Comparison of ENCODE assay signal across 1 cellular context in the genomic region with DNA sequence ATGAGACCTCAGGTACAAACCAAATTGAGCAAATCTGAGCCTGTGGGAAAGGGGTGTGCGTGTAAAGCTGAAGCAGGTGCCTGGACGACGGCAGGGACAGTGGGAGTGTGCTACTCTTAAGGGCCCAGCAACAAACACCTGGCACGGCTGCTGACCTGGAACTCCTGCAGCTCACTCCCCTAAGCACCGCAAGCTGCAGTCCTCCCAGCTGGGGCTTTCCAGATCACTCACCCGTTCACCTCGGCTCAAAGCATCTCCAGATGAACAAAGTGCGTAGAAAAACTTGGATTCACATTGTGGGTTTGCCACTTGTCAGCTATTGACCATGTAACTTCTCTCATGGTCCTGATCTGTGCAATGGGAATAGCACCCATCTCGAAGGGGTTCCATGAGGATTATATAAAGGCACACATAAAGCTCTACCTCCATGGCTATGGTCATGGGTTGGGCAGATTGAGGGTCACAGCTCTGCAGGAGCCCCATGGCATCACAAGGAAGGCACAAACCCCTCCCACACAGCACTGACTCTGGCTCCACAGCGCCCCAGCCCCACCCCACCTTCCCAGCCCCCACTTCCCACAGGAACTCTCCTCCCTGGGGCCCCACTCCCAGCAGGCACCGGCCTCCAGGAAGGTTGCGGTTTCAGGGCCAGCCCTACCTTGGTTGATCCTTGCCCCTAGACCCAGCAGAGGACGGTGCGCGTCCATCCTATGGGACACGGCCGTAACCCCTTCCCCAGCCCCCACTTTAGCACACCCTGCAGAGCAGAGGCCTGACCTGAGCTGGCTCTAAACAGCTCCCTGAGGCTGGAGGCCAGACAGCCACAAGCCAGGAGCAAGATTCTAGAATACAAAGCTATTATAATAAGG.
TF ChIP-seq lines count a peak whose summit lies in the region.

No MANE protein-coding gene starts in this region.

TF ChIP-seq in HepG2, 621 proteins besides CTCF, POLR2A, EP300 and RAD21 (continued from another document and continues in another):
- TF ChIP-seq, protein P1, sequence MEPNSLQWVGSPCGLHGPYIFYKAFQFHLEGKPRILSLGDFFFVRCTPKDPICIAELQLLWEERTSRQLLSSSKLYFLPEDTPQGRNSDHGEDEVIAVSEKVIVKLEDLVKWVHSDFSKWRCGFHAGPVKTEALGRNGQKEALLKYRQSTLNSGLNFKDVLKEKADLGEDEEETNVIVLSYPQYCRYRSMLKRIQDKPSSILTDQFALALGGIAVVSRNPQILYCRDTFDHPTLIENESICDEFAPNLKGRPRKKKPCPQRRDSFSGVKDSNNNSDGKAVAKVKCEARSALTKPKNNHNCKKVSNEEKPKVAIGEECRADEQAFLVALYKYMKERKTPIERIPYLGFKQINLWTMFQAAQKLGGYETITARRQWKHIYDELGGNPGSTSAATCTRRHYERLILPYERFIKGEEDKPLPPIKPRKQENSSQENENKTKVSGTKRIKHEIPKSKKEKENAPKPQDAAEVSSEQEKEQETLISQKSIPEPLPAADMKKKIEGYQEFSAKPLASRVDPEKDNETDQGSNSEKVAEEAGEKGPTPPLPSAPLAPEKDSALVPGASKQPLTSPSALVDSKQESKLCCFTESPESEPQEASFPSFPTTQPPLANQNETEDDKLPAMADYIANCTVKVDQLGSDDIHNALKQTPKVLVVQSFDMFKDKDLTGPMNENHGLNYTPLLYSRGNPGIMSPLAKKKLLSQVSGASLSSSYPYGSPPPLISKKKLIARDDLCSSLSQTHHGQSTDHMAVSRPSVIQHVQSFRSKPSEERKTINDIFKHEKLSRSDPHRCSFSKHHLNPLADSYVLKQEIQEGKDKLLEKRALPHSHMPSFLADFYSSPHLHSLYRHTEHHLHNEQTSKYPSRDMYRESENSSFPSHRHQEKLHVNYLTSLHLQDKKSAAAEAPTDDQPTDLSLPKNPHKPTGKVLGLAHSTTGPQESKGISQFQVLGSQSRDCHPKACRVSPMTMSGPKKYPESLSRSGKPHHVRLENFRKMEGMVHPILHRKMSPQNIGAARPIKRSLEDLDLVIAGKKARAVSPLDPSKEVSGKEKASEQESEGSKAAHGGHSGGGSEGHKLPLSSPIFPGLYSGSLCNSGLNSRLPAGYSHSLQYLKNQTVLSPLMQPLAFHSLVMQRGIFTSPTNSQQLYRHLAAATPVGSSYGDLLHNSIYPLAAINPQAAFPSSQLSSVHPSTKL (CRISPR knock-in tag; IDR thresholded peaks at IDR 0.05): no peak
- TF ChIP-seq ZNF558 (CRISPR knock-in tag; IDR thresholded peaks at IDR 0.05; ENCODE audit: borderline replicate concordance) (no peak), ATRX (CRISPR knock-in tag; IDR thresholded peaks at IDR 0.05; ENCODE audit: borderline replicate concordance) (no peak), NKX3-1 (CRISPR knock-in tag; IDR thresholded peaks at IDR 0.05) (no peak), ZNF317 (CRISPR knock-in tag; IDR thresholded peaks at IDR 0.05) (no peak), EZH2 (conservative IDR thresholded peaks at IDR 0.05; ENCODE audit: low read depth, low read length) (no peak), DMAP1 (CRISPR knock-in tag; IDR thresholded peaks at IDR 0.05) (no peak), ELF4 (CRISPR knock-in tag; IDR thresholded peaks at IDR 0.05; ENCODE audit: borderline replicate concordance) (no peak), MEF2D (CRISPR knock-in tag; IDR thresholded peaks at IDR 0.05) (no peak), ZNF891 (CRISPR knock-in tag; IDR thresholded peaks at IDR 0.05) (peak; percentile 48; the same call in 1 of the 2 replicates), ISX (CRISPR knock-in tag; conservative IDR thresholded peaks at IDR 0.05) (no peak), HNF4A (CRISPR knock-in tag; IDR thresholded peaks at IDR 0.05) (peak; percentile 75), ZNF644 (CRISPR knock-in tag; IDR thresholded peaks at IDR 0.05; ENCODE audit: low read depth) (no peak), CENPT (CRISPR knock-in tag; IDR thresholded peaks at IDR 0.05; ENCODE audit: low read depth) (no peak), ZNF230 (CRISPR knock-in tag; IDR thresholded peaks at IDR 0.05) (no peak), ZNF772 (CRISPR knock-in tag; IDR thresholded peaks at IDR 0.05) (no peak), ZNF564 (CRISPR knock-in tag; IDR thresholded peaks at IDR 0.05) (no peak), ARNTL (CRISPR knock-in tag; IDR thresholded peaks at IDR 0.05) (no peak), KLF16 (CRISPR knock-in tag; IDR thresholded peaks at IDR 0.05) (no peak), MXI1 (IDR thresholded peaks at IDR 0.05; ENCODE audit: borderline replicate concordance, low read depth, low read length) (0 out of 3 replicates have a peak, but pooled peaks have one; percentile 6), SRSF1 (optimal IDR thresholded peaks at IDR 0.05; ENCODE audit: low read depth, low read length) (no peak), ZNF670 (CRISPR knock-in tag; IDR thresholded peaks at IDR 0.05; ENCODE audit: borderline replicate concordance) (no peak)
- TF ChIP-seq, protein P2, sequence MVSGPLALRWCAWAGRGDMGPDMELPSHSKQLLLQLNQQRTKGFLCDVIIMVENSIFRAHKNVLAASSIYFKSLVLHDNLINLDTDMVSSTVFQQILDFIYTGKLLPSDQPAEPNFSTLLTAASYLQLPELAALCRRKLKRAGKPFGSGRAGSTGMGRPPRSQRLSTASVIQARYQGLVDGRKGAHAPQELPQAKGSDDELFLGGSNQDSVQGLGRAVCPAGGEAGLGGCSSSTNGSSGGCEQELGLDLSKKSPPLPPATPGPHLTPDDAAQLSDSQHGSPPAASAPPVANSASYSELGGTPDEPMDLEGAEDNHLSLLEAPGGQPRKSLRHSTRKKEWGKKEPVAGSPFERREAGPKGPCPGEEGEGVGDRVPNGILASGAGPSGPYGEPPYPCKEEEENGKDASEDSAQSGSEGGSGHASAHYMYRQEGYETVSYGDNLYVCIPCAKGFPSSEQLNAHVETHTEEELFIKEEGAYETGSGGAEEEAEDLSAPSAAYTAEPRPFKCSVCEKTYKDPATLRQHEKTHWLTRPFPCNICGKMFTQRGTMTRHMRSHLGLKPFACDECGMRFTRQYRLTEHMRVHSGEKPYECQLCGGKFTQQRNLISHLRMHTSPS (CRISPR knock-in tag; IDR thresholded peaks at IDR 0.05; ENCODE audit: low read depth): no peak
- TF ChIP-seq, protein P3, sequence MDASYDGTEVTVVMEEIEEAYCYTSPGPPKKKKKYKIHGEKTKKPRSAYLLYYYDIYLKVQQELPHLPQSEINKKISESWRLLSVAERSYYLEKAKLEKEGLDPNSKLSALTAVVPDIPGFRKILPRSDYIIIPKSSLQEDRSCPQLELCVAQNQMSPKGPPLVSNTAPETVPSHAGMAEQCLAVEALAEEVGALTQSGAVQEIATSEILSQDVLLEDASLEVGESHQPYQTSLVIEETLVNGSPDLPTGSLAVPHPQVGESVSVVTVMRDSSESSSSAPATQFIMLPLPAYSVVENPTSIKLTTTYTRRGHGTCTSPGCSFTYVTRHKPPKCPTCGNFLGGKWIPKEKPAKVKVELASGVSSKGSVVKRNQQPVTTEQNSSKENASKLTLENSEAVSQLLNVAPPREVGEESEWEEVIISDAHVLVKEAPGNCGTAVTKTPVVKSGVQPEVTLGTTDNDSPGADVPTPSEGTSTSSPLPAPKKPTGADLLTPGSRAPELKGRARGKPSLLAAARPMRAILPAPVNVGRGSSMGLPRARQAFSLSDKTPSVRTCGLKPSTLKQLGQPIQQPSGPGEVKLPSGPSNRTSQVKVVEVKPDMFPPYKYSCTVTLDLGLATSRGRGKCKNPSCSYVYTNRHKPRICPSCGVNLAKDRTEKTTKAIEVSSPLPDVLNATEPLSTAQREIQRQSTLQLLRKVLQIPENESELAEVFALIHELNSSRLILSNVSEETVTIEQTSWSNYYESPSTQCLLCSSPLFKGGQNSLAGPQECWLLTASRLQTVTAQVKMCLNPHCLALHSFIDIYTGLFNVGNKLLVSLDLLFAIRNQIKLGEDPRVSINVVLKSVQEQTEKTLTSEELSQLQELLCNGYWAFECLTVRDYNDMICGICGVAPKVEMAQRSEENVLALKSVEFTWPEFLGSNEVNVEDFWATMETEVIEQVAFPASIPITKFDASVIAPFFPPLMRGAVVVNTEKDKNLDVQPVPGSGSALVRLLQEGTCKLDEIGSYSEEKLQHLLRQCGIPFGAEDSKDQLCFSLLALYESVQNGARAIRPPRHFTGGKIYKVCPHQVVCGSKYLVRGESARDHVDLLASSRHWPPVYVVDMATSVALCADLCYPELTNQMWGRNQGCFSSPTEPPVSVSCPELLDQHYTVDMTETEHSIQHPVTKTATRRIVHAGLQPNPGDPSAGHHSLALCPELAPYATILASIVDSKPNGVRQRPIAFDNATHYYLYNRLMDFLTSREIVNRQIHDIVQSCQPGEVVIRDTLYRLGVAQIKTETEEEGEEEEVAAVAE (CRISPR knock-in tag; IDR thresholded peaks at IDR 0.05; ENCODE audit: borderline replicate concordance): no peak
- TF ChIP-seq, protein P4, sequence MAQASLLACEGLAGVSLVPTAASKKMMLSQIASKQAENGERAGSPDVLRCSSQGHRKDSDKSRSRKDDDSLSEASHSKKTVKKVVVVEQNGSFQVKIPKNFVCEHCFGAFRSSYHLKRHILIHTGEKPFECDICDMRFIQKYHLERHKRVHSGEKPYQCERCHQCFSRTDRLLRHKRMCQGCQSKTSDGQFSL (CRISPR knock-in tag; IDR thresholded peaks at IDR 0.05): no peak
- TF ChIP-seq, protein P5, sequence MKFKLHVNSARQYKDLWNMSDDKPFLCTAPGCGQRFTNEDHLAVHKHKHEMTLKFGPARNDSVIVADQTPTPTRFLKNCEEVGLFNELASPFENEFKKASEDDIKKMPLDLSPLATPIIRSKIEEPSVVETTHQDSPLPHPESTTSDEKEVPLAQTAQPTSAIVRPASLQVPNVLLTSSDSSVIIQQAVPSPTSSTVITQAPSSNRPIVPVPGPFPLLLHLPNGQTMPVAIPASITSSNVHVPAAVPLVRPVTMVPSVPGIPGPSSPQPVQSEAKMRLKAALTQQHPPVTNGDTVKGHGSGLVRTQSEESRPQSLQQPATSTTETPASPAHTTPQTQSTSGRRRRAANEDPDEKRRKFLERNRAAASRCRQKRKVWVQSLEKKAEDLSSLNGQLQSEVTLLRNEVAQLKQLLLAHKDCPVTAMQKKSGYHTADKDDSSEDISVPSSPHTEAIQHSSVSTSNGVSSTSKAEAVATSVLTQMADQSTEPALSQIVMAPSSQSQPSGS (CRISPR knock-in tag; IDR thresholded peaks at IDR 0.05): no peak
- TF ChIP-seq, protein P6, sequence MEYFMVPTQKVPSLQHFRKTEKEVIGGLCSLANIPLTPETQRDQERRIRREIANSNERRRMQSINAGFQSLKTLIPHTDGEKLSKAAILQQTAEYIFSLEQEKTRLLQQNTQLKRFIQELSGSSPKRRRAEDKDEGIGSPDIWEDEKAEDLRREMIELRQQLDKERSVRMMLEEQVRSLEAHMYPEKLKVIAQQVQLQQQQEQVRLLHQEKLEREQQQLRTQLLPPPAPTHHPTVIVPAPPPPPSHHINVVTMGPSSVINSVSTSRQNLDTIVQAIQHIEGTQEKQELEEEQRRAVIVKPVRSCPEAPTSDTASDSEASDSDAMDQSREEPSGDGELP (IDR thresholded peaks at IDR 0.05; ENCODE audit: borderline replicate concordance, low read depth): no peak; the same call in 1 of the 2 replicates
- TF ChIP-seq, protein P7, sequence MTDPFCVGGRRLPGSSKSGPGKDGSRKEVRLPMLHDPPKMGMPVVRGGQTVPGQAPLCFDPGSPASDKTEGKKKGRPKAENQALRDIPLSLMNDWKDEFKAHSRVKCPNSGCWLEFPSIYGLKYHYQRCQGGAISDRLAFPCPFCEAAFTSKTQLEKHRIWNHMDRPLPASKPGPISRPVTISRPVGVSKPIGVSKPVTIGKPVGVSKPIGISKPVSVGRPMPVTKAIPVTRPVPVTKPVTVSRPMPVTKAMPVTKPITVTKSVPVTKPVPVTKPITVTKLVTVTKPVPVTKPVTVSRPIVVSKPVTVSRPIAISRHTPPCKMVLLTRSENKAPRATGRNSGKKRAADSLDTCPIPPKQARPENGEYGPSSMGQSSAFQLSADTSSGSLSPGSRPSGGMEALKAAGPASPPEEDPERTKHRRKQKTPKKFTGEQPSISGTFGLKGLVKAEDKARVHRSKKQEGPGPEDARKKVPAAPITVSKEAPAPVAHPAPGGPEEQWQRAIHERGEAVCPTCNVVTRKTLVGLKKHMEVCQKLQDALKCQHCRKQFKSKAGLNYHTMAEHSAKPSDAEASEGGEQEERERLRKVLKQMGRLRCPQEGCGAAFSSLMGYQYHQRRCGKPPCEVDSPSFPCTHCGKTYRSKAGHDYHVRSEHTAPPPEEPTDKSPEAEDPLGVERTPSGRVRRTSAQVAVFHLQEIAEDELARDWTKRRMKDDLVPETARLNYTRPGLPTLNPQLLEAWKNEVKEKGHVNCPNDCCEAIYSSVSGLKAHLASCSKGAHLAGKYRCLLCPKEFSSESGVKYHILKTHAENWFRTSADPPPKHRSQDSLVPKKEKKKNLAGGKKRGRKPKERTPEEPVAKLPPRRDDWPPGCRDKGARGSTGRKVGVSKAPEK (CRISPR knock-in tag; IDR thresholded peaks at IDR 0.05; ENCODE audit: borderline replicate concordance): no peak
- TF ChIP-seq, protein P8, sequence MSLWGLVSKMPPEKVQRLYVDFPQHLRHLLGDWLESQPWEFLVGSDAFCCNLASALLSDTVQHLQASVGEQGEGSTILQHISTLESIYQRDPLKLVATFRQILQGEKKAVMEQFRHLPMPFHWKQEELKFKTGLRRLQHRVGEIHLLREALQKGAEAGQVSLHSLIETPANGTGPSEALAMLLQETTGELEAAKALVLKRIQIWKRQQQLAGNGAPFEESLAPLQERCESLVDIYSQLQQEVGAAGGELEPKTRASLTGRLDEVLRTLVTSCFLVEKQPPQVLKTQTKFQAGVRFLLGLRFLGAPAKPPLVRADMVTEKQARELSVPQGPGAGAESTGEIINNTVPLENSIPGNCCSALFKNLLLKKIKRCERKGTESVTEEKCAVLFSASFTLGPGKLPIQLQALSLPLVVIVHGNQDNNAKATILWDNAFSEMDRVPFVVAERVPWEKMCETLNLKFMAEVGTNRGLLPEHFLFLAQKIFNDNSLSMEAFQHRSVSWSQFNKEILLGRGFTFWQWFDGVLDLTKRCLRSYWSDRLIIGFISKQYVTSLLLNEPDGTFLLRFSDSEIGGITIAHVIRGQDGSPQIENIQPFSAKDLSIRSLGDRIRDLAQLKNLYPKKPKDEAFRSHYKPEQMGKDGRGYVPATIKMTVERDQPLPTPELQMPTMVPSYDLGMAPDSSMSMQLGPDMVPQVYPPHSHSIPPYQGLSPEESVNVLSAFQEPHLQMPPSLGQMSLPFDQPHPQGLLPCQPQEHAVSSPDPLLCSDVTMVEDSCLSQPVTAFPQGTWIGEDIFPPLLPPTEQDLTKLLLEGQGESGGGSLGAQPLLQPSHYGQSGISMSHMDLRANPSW (CRISPR knock-in tag; IDR thresholded peaks at IDR 0.05; ENCODE audit: borderline replicate concordance): no peak
- TF ChIP-seq, protein P9, sequence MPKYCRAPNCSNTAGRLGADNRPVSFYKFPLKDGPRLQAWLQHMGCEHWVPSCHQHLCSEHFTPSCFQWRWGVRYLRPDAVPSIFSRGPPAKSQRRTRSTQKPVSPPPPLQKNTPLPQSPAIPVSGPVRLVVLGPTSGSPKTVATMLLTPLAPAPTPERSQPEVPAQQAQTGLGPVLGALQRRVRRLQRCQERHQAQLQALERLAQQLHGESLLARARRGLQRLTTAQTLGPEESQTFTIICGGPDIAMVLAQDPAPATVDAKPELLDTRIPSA (CRISPR knock-in tag; IDR thresholded peaks at IDR 0.05; ENCODE audit: borderline replicate concordance): no peak
- TF ChIP-seq, protein P10, sequence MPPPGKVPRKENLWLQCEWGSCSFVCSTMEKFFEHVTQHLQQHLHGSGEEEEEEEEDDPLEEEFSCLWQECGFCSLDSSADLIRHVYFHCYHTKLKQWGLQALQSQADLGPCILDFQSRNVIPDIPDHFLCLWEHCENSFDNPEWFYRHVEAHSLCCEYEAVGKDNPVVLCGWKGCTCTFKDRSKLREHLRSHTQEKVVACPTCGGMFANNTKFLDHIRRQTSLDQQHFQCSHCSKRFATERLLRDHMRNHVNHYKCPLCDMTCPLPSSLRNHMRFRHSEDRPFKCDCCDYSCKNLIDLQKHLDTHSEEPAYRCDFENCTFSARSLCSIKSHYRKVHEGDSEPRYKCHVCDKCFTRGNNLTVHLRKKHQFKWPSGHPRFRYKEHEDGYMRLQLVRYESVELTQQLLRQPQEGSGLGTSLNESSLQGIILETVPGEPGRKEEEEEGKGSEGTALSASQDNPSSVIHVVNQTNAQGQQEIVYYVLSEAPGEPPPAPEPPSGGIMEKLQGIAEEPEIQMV (CRISPR knock-in tag; IDR thresholded peaks at IDR 0.05; ENCODE audit: low read depth): 0 out of 2 replicates have a peak, but pooled peaks have one; percentile 49
